In the genomic region with DNA sequence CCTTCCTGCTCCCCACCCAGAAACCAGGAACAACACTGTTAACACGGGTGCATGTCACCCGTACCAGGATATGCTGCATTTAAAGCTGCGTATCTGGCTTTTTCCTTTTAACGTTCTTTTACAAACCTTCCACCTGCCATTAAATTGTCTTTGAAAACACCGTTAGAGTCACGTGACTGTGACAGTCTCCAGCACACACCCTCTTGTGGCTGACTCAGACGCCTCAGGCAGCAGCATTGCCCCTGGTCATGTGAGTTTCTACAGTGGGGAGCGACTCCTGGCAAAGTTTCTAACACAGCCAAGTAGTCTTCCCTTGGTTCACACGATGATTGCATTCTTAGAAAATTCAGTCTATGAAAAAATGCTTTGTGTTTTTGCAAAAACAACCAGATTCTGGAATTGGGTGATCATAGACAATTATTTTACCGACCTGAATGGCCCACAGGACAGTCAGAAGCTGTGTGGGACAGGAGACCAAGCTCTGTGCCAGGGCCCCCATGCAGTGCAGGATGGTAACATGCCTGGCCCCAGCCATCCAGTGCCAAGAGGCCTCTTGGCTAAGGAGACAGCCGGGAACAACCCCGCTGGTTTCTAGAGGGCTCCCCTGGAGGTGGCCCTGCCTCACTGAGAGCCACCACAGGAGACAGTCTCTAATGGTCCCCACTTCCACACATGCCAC, we compare ENCODE assay signal across 1 cellular context.
TF ChIP-seq lines count a peak whose summit lies in the region.

No MANE protein-coding gene starts in this region.

TF ChIP-seq in H1, 55 proteins besides CTCF, POLR2A, EP300 and RAD21 (continued from another document):
- TF ChIP-seq, protein P1, sequence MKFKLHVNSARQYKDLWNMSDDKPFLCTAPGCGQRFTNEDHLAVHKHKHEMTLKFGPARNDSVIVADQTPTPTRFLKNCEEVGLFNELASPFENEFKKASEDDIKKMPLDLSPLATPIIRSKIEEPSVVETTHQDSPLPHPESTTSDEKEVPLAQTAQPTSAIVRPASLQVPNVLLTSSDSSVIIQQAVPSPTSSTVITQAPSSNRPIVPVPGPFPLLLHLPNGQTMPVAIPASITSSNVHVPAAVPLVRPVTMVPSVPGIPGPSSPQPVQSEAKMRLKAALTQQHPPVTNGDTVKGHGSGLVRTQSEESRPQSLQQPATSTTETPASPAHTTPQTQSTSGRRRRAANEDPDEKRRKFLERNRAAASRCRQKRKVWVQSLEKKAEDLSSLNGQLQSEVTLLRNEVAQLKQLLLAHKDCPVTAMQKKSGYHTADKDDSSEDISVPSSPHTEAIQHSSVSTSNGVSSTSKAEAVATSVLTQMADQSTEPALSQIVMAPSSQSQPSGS (IDR thresholded peaks at IDR 0.05; ENCODE audit: low read length): no peak
- TF ChIP-seq SIRT6 (IDR thresholded peaks at IDR 0.05; ENCODE audit: low read length) (no peak), EZH2 (IDR thresholded peaks at IDR 0.05; ENCODE audit: low read depth, low read length, severe bottlenecking) (no peak), KDM4A (IDR thresholded peaks at IDR 0.05; ENCODE audit: low read depth, low read length, severe bottlenecking) (no peak), PHF8 (conservative IDR thresholded peaks at IDR 0.05; ENCODE audit: low read depth, low read length) (no peak), TAF7 (optimal IDR thresholded peaks at IDR 0.05; ENCODE audit: borderline replicate concordance, low read depth, low read length) (no peak), HDAC2 (IDR thresholded peaks at IDR 0.05; ENCODE audit: borderline replicate concordance in 1 of 2, low read depth in 2 of 2, low read length in 2 of 2) (no peak), POU5F1 (IDR thresholded peaks at IDR 0.05; ENCODE audit: low read depth, low read length) (no peak), TBP (IDR thresholded peaks at IDR 0.05; ENCODE audit: low read depth, low read length) (no peak), SP2 (IDR thresholded peaks at IDR 0.05; ENCODE audit: low read length) (no peak), HDAC6 (IDR thresholded peaks at IDR 0.05; ENCODE audit: low read depth, low read length) (no peak), SUZ12 (IDR thresholded peaks at IDR 0.05; ENCODE audit: low read length) (no peak), SIX5 (IDR thresholded peaks at IDR 0.05; ENCODE audit: low read depth, low read length) (no peak), TEAD4 (IDR thresholded peaks at IDR 0.05; ENCODE audit: low read depth, low read length) (no peak), CBX8 (IDR thresholded peaks at IDR 0.05; ENCODE audit: borderline replicate concordance, low read depth, low read length) (no peak), EGR1 (IDR thresholded peaks at IDR 0.05; ENCODE audit: borderline replicate concordance, low read depth, low read length) (no peak), MAFK (IDR thresholded peaks at IDR 0.05; ENCODE audit: low read depth, low read length) (no peak), TCF12 (IDR thresholded peaks at IDR 0.05; ENCODE audit: low read depth, low read length) (no peak), CHD2 (IDR thresholded peaks at IDR 0.05; ENCODE audit: low read length) (no peak), GTF2F1 (IDR thresholded peaks at IDR 0.05; ENCODE audit: borderline replicate concordance, low read depth, low read length) (no peak), RXRA (IDR thresholded peaks at IDR 0.05; ENCODE audit: insufficient read depth, low read depth, low read length) (no peak), CTBP2 (IDR thresholded peaks at IDR 0.05; ENCODE audit: borderline replicate concordance, insufficient read depth, insufficient read length, low read length) (no peak), RBBP5 (IDR thresholded peaks at IDR 0.05; ENCODE audit: borderline replicate concordance, low read depth, low read length) (no peak), CREB1 (IDR thresholded peaks at IDR 0.05) (0 out of 2 replicates have a peak, but pooled peaks have one; percentile 26), ASH2L (IDR thresholded peaks at IDR 0.05; ENCODE audit: low read length) (no peak), RFX5 (IDR thresholded peaks at IDR 0.05; ENCODE audit: borderline replicate concordance, low read depth, low read length) (no peak), KDM5A (IDR thresholded peaks at IDR 0.05; ENCODE audit: low read length) (no peak), JUND (IDR thresholded peaks at IDR 0.05; ENCODE audit: low read length) (no peak), FOSL1 (IDR thresholded peaks at IDR 0.05; ENCODE audit: insufficient read depth, low read depth, low read length) (no peak)
- TF ChIP-seq, protein P2, sequence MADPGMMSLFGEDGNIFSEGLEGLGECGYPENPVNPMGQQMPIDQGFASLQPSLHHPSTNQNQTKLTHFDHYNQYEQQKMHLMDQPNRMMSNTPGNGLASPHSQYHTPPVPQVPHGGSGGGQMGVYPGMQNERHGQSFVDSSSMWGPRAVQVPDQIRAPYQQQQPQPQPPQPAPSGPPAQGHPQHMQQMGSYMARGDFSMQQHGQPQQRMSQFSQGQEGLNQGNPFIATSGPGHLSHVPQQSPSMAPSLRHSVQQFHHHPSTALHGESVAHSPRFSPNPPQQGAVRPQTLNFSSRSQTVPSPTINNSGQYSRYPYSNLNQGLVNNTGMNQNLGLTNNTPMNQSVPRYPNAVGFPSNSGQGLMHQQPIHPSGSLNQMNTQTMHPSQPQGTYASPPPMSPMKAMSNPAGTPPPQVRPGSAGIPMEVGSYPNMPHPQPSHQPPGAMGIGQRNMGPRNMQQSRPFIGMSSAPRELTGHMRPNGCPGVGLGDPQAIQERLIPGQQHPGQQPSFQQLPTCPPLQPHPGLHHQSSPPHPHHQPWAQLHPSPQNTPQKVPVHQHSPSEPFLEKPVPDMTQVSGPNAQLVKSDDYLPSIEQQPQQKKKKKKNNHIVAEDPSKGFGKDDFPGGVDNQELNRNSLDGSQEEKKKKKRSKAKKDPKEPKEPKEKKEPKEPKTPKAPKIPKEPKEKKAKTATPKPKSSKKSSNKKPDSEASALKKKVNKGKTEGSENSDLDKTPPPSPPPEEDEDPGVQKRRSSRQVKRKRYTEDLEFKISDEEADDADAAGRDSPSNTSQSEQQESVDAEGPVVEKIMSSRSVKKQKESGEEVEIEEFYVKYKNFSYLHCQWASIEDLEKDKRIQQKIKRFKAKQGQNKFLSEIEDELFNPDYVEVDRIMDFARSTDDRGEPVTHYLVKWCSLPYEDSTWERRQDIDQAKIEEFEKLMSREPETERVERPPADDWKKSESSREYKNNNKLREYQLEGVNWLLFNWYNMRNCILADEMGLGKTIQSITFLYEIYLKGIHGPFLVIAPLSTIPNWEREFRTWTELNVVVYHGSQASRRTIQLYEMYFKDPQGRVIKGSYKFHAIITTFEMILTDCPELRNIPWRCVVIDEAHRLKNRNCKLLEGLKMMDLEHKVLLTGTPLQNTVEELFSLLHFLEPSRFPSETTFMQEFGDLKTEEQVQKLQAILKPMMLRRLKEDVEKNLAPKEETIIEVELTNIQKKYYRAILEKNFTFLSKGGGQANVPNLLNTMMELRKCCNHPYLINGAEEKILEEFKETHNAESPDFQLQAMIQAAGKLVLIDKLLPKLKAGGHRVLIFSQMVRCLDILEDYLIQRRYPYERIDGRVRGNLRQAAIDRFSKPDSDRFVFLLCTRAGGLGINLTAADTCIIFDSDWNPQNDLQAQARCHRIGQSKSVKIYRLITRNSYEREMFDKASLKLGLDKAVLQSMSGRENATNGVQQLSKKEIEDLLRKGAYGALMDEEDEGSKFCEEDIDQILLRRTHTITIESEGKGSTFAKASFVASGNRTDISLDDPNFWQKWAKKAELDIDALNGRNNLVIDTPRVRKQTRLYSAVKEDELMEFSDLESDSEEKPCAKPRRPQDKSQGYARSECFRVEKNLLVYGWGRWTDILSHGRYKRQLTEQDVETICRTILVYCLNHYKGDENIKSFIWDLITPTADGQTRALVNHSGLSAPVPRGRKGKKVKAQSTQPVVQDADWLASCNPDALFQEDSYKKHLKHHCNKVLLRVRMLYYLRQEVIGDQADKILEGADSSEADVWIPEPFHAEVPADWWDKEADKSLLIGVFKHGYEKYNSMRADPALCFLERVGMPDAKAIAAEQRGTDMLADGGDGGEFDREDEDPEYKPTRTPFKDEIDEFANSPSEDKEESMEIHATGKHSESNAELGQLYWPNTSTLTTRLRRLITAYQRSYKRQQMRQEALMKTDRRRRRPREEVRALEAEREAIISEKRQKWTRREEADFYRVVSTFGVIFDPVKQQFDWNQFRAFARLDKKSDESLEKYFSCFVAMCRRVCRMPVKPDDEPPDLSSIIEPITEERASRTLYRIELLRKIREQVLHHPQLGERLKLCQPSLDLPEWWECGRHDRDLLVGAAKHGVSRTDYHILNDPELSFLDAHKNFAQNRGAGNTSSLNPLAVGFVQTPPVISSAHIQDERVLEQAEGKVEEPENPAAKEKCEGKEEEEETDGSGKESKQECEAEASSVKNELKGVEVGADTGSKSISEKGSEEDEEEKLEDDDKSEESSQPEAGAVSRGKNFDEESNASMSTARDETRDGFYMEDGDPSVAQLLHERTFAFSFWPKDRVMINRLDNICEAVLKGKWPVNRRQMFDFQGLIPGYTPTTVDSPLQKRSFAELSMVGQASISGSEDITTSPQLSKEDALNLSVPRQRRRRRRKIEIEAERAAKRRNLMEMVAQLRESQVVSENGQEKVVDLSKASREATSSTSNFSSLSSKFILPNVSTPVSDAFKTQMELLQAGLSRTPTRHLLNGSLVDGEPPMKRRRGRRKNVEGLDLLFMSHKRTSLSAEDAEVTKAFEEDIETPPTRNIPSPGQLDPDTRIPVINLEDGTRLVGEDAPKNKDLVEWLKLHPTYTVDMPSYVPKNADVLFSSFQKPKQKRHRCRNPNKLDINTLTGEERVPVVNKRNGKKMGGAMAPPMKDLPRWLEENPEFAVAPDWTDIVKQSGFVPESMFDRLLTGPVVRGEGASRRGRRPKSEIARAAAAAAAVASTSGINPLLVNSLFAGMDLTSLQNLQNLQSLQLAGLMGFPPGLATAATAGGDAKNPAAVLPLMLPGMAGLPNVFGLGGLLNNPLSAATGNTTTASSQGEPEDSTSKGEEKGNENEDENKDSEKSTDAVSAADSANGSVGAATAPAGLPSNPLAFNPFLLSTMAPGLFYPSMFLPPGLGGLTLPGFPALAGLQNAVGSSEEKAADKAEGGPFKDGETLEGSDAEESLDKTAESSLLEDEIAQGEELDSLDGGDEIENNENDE (IDR thresholded peaks at IDR 0.05; ENCODE audit: insufficient replicate concordance, low read length): no peak
- TF ChIP-seq, protein P3, sequence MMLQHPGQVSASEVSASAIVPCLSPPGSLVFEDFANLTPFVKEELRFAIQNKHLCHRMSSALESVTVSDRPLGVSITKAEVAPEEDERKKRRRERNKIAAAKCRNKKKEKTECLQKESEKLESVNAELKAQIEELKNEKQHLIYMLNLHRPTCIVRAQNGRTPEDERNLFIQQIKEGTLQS (IDR thresholded peaks at IDR 0.05; ENCODE audit: insufficient read depth, low read depth, low read length): peak; percentile 78
- TF ChIP-seq, protein P4, sequence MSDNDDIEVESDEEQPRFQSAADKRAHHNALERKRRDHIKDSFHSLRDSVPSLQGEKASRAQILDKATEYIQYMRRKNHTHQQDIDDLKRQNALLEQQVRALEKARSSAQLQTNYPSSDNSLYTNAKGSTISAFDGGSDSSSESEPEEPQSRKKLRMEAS (IDR thresholded peaks at IDR 0.05): peak; percentile 22; the same call in 1 of the 2 replicates
- TF ChIP-seq, protein P5, sequence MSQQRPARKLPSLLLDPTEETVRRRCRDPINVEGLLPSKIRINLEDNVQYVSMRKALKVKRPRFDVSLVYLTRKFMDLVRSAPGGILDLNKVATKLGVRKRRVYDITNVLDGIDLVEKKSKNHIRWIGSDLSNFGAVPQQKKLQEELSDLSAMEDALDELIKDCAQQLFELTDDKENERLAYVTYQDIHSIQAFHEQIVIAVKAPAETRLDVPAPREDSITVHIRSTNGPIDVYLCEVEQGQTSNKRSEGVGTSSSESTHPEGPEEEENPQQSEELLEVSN (IDR thresholded peaks at IDR 0.05): no peak
